In genomic region chr2:65070856-65071255, GRCh38 we compare ENCODE assay signal across 1 cellular context.
TF ChIP-seq lines count a peak whose summit lies in the region.

No MANE protein-coding gene starts in this region.

TF ChIP-seq in HCT116, 20 proteins besides CTCF, POLR2A, EP300 and RAD21:
- no peak for TF ChIP-seq MAX (IDR thresholded peaks at IDR 0.05)
- TF ChIP-seq SRF (IDR thresholded peaks at IDR 0.05; ENCODE audit: low read depth), result no peak
- TF ChIP-seq JUND (IDR thresholded peaks at IDR 0.05), result no peak
- TF ChIP-seq EZH2 (IDR thresholded peaks at IDR 0.05), result no peak
- TF ChIP-seq REST (IDR thresholded peaks at IDR 0.05; ENCODE audit: low read depth), result no peak
- no peak for TF ChIP-seq YY1 (IDR thresholded peaks at IDR 0.05; ENCODE audit: extremely low read depth, insufficient replicate concordance, low read depth, low read length)
- TF ChIP-seq CEBPB (IDR thresholded peaks at IDR 0.05; ENCODE audit: low read depth), result no peak
- TF ChIP-seq SP1 (IDR thresholded peaks at IDR 0.05; ENCODE audit: low read depth), result no peak
- no peak for TF ChIP-seq EZH2phosphoT487 (IDR thresholded peaks at IDR 0.05; ENCODE audit: borderline replicate concordance)
- no peak for TF ChIP-seq TCF7L2 (IDR thresholded peaks at IDR 0.05; ENCODE audit: borderline replicate concordance, extremely low read depth, insufficient read depth, insufficient read length)
- no peak for TF ChIP-seq CBX3 (IDR thresholded peaks at IDR 0.05; ENCODE audit: low read depth)
- no peak for TF ChIP-seq ATF3 (IDR thresholded peaks at IDR 0.05)
- TF ChIP-seq ELF1 (IDR thresholded peaks at IDR 0.05; ENCODE audit: borderline replicate concordance, low read depth), result no peak
